Comparison of ENCODE assay signal across 1 cellular context in the genomic region with DNA sequence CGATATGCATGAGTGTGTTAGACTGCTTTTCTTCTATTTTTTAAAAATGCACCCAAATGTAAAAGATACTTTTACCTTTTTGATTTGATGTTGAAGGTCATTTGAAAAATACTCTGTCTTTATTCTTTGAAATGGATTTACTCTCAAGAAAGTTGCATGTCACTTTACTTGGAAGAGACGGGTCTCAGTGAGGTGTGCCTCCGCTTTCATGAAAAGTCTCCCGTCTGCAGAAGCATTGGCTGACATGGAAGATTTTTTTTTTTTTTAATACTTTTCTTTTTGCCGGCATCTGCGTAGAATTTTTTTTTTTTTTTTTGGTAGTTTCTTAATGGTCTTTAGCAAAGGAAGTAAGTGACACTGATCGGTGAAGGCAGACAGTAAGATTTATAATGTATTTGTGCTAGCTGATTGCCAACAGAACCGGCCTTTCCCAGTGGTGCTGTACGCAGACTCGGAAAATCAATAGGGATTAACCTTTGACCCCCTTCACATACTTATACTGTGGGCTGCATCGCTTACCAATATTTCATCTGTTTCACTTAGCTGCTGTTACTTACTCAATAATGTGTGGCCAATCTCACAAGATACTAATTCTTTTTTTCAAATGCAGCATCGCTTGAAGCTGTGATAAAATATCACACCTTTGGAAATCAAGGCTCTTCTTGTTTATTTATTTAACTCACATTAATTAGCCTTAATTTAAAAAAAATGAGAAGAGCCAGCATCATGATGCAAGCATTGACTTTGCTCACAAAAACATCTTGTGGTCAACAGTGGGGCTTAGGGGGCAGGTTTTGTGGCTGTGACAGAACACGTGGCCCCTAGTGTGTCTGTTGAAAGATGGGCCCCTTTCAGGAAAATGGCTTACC.
TF ChIP-seq lines count a peak whose summit lies in the region.

No MANE protein-coding gene starts in this region.

TF ChIP-seq in HepG2, 621 proteins besides CTCF, POLR2A, EP300 and RAD21 (continued from another document and continues in another):
- TF ChIP-seq, protein P1, sequence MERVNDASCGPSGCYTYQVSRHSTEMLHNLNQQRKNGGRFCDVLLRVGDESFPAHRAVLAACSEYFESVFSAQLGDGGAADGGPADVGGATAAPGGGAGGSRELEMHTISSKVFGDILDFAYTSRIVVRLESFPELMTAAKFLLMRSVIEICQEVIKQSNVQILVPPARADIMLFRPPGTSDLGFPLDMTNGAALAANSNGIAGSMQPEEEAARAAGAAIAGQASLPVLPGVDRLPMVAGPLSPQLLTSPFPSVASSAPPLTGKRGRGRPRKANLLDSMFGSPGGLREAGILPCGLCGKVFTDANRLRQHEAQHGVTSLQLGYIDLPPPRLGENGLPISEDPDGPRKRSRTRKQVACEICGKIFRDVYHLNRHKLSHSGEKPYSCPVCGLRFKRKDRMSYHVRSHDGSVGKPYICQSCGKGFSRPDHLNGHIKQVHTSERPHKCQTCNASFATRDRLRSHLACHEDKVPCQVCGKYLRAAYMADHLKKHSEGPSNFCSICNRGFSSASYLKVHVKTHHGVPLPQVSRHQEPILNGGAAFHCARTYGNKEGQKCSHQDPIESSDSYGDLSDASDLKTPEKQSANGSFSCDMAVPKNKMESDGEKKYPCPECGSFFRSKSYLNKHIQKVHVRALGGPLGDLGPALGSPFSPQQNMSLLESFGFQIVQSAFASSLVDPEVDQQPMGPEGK (CRISPR knock-in tag; IDR thresholded peaks at IDR 0.05): peak; percentile 53
- peak; percentile 73; the same call in 1 of the 2 replicates for TF ChIP-seq CBFB (CRISPR knock-in tag; IDR thresholded peaks at IDR 0.05)
- TF ChIP-seq CREM (IDR thresholded peaks at IDR 0.05): peak; percentile 83
- TF ChIP-seq CREM (CRISPR knock-in tag; IDR thresholded peaks at IDR 0.05): no peak
- TF ChIP-seq, protein P2, sequence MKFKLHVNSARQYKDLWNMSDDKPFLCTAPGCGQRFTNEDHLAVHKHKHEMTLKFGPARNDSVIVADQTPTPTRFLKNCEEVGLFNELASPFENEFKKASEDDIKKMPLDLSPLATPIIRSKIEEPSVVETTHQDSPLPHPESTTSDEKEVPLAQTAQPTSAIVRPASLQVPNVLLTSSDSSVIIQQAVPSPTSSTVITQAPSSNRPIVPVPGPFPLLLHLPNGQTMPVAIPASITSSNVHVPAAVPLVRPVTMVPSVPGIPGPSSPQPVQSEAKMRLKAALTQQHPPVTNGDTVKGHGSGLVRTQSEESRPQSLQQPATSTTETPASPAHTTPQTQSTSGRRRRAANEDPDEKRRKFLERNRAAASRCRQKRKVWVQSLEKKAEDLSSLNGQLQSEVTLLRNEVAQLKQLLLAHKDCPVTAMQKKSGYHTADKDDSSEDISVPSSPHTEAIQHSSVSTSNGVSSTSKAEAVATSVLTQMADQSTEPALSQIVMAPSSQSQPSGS (CRISPR knock-in tag; IDR thresholded peaks at IDR 0.05): no peak
- no peak for TF ChIP-seq BORCS8-MEF2B (CRISPR knock-in tag; IDR thresholded peaks at IDR 0.05)
- peak; percentile 28; the same call in 1 of the 2 replicates for TF ChIP-seq TARDBP (CRISPR knock-in tag; IDR thresholded peaks at IDR 0.05)
- TF ChIP-seq, protein P3, sequence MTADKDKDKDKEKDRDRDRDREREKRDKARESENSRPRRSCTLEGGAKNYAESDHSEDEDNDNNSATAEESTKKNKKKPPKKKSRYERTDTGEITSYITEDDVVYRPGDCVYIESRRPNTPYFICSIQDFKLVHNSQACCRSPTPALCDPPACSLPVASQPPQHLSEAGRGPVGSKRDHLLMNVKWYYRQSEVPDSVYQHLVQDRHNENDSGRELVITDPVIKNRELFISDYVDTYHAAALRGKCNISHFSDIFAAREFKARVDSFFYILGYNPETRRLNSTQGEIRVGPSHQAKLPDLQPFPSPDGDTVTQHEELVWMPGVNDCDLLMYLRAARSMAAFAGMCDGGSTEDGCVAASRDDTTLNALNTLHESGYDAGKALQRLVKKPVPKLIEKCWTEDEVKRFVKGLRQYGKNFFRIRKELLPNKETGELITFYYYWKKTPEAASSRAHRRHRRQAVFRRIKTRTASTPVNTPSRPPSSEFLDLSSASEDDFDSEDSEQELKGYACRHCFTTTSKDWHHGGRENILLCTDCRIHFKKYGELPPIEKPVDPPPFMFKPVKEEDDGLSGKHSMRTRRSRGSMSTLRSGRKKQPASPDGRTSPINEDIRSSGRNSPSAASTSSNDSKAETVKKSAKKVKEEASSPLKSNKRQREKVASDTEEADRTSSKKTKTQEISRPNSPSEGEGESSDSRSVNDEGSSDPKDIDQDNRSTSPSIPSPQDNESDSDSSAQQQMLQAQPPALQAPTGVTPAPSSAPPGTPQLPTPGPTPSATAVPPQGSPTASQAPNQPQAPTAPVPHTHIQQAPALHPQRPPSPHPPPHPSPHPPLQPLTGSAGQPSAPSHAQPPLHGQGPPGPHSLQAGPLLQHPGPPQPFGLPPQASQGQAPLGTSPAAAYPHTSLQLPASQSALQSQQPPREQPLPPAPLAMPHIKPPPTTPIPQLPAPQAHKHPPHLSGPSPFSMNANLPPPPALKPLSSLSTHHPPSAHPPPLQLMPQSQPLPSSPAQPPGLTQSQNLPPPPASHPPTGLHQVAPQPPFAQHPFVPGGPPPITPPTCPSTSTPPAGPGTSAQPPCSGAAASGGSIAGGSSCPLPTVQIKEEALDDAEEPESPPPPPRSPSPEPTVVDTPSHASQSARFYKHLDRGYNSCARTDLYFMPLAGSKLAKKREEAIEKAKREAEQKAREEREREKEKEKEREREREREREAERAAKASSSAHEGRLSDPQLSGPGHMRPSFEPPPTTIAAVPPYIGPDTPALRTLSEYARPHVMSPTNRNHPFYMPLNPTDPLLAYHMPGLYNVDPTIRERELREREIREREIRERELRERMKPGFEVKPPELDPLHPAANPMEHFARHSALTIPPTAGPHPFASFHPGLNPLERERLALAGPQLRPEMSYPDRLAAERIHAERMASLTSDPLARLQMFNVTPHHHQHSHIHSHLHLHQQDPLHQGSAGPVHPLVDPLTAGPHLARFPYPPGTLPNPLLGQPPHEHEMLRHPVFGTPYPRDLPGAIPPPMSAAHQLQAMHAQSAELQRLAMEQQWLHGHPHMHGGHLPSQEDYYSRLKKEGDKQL (CRISPR knock-in tag; IDR thresholded peaks at IDR 0.05; ENCODE audit: low read depth): peak; percentile 59; the same call in 1 of the 2 replicates
- 0 out of 2 replicates have a peak, but pooled peaks have one; percentile 40 for TF ChIP-seq SIN3B (IDR thresholded peaks at IDR 0.05; ENCODE audit: low read length)
- TF ChIP-seq FOXJ3 (CRISPR knock-in tag; IDR thresholded peaks at IDR 0.05; ENCODE audit: borderline replicate concordance): peak; percentile 87
- peak; percentile 13; the same call in 1 of the 2 replicates for TF ChIP-seq ZNF136 (CRISPR knock-in tag; IDR thresholded peaks at IDR 0.05; ENCODE audit: low read depth)
- TF ChIP-seq NFKBIZ (CRISPR knock-in tag; IDR thresholded peaks at IDR 0.05): peak; percentile 90
- TF ChIP-seq ZNF777 (CRISPR knock-in tag; IDR thresholded peaks at IDR 0.05): no peak
- TF ChIP-seq BRD4 (CRISPR knock-in tag; IDR thresholded peaks at IDR 0.05): 0 out of 2 replicates have a peak, but pooled peaks have one; percentile 46
- peak; percentile 91 for TF ChIP-seq MED1 (CRISPR knock-in tag; IDR thresholded peaks at IDR 0.05)
- no peak for TF ChIP-seq ZNF382 (CRISPR knock-in tag; IDR thresholded peaks at IDR 0.05; ENCODE audit: borderline replicate concordance)
- TF ChIP-seq, protein P4, sequence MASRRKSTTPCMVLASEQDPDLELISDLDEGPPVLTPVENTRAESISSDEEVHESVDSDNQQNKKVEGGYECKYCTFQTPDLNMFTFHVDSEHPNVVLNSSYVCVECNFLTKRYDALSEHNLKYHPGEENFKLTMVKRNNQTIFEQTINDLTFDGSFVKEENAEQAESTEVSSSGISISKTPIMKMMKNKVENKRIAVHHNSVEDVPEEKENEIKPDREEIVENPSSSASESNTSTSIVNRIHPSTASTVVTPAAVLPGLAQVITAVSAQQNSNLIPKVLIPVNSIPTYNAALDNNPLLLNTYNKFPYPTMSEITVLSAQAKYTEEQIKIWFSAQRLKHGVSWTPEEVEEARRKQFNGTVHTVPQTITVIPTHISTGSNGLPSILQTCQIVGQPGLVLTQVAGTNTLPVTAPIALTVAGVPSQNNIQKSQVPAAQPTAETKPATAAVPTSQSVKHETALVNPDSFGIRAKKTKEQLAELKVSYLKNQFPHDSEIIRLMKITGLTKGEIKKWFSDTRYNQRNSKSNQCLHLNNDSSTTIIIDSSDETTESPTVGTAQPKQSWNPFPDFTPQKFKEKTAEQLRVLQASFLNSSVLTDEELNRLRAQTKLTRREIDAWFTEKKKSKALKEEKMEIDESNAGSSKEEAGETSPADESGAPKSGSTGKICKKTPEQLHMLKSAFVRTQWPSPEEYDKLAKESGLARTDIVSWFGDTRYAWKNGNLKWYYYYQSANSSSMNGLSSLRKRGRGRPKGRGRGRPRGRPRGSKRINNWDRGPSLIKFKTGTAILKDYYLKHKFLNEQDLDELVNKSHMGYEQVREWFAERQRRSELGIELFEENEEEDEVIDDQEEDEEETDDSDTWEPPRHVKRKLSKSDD (CRISPR knock-in tag; IDR thresholded peaks at IDR 0.05; ENCODE audit: low read depth): peak; percentile 66; the same call in 1 of the 2 replicates
- TF ChIP-seq ZNF7 (CRISPR knock-in tag; IDR thresholded peaks at IDR 0.05): peak; percentile 8; the same call in 1 of the 2 replicates
- no peak for TF ChIP-seq KDM2A (CRISPR knock-in tag; IDR thresholded peaks at IDR 0.05; ENCODE audit: borderline replicate concordance, low read depth)
- no peak for TF ChIP-seq ATF7-NPFF (CRISPR knock-in tag; IDR thresholded peaks at IDR 0.05; ENCODE audit: low read depth)
- no peak for TF ChIP-seq ZUFSP (CRISPR knock-in tag; IDR thresholded peaks at IDR 0.05; ENCODE audit: borderline replicate concordance)
- TF ChIP-seq USF2 (IDR thresholded peaks at IDR 0.05; ENCODE audit: low read depth, low read length): no peak
- peak; percentile 79; the same call in 1 of the 2 replicates for TF ChIP-seq USF2 (CRISPR knock-in tag; IDR thresholded peaks at IDR 0.05; ENCODE audit: borderline replicate concordance)
- TF ChIP-seq MXI1 (IDR thresholded peaks at IDR 0.05; ENCODE audit: borderline replicate concordance, low read depth, low read length): peak; percentile 24; the same call in 1 of the 3 replicates
- no peak for TF ChIP-seq ZNF883 (CRISPR knock-in tag; IDR thresholded peaks at IDR 0.05; ENCODE audit: not compliant biosample characterization)
- TF ChIP-seq, protein P5, sequence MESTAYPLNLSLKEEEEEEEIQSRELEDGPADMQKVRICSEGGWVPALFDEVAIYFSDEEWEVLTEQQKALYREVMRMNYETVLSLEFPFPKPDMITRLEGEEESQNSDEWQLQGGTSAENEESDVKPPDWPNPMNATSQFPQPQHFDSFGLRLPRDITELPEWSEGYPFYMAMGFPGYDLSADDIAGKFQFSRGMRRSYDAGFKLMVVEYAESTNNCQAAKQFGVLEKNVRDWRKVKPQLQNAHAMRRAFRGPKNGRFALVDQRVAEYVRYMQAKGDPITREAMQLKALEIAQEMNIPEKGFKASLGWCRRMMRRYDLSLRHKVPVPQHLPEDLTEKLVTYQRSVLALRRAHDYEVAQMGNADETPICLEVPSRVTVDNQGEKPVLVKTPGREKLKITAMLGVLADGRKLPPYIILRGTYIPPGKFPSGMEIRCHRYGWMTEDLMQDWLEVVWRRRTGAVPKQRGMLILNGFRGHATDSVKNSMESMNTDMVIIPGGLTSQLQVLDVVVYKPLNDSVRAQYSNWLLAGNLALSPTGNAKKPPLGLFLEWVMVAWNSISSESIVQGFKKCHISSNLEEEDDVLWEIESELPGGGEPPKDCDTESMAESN (CRISPR knock-in tag; conservative IDR thresholded peaks at IDR 0.05): no peak
- no peak for TF ChIP-seq ELF4 (CRISPR knock-in tag; IDR thresholded peaks at IDR 0.05; ENCODE audit: borderline replicate concordance)
- TF ChIP-seq ATAD3A (CRISPR knock-in tag; IDR thresholded peaks at IDR 0.05): no peak
- peak; percentile 75; the same call in 1 of the 2 replicates for TF ChIP-seq KAT7 (CRISPR knock-in tag; IDR thresholded peaks at IDR 0.05; ENCODE audit: borderline replicate concordance)
- 0 out of 2 replicates have a peak, but pooled peaks have one; percentile 31 for TF ChIP-seq ZNF784 (CRISPR knock-in tag; IDR thresholded peaks at IDR 0.05; ENCODE audit: borderline replicate concordance)
- TF ChIP-seq ZNF564 (CRISPR knock-in tag; IDR thresholded peaks at IDR 0.05): 0 out of 2 replicates have a peak, but pooled peaks have one; percentile 21
- TF ChIP-seq SOX5 (CRISPR knock-in tag; IDR thresholded peaks at IDR 0.05; ENCODE audit: borderline replicate concordance): peak; percentile 77; the same call in 1 of the 2 replicates
- TF ChIP-seq ZNF17 (CRISPR knock-in tag; IDR thresholded peaks at IDR 0.05): no peak
- TF ChIP-seq ZSCAN29 (CRISPR knock-in tag; conservative IDR thresholded peaks at IDR 0.05): 0 out of 2 replicates have a peak, but pooled peaks have one; percentile 18
